ENCODE assay signal across 27 cellular contexts in genomic region chr10:64079341-64079740, GRCh38.
"Had no signal": no experiment of that assay in that cellular context is flagged by ENCODE, and none has a peak within 500 bp of the region (broad histone marks: within the 10 kb centered on the region; RNA-seq: fewer than 3 reads in every experiment).

No MANE protein-coding gene starts in this region.

- H3K4me3 ChIP-seq: neural progenitor cell, ovary, psoas muscle, right lobe of liver, sigmoid colon, stomach, thoracic aorta, thyroid gland, tibial nerve, upper lobe of left lung, vagina had no signal

- H3K27me3 Mint-ChIP-seq: progenitor cell of endocrine pancreas; stimulated activated naive B cell treated with anti-CD40 and anti-IgM and Interleukin-4, amounts not matched to agents 10 μg/mL and 1 μg/mL and 100 μg/mL, for 72 hours; stimulated activated naive CD8-positive, alpha-beta T cell treated with anti-CD3 and anti-CD28 coated beads, Interleukin-15, Interleukin-2, amounts not matched to agents 100 ng/mL and 50 ng/mL, for 24 hours had no signal

- H3K4me1 Mint-ChIP-seq: stimulated activated effector memory CD8-positive, alpha-beta T cell treated with anti-CD3 and anti-CD28 coated beads, Interleukin-12 subunit alpha, Interleukin-12 subunit beta, amount 100 ng/mL, for 72 hours; stimulated activated naive B cell treated with anti-CD40 and anti-IgM and Interleukin-4, amounts not matched to agents 10 μg/mL and 1 μg/mL and 100 μg/mL, for 72 hours had no signal

- H3K9me3 Mint-ChIP-seq: nephron; neural progenitor cell; stimulated activated effector memory CD8-positive, alpha-beta T cell treated with anti-CD3 and anti-CD28 coated beads, Interleukin-12 subunit alpha, Interleukin-12 subunit beta, amount 100 ng/mL, for 72 hours; stimulated activated naive B cell treated with anti-CD40 and anti-IgM and Interleukin-4, amounts not matched to agents 10 μg/mL and 1 μg/mL and 100 μg/mL, for 72 hours; stimulated activated naive CD8-positive, alpha-beta T cell treated with anti-CD3 and anti-CD28 coated beads, Interleukin-15, Interleukin-2, amounts not matched to agents 100 ng/mL and 50 ng/mL, for 24 hours had no signal

- H3K9me3 ChIP-seq: ovary, psoas muscle, right lobe of liver, sigmoid colon, stomach, thoracic aorta, thyroid gland, tibial nerve, upper lobe of left lung, vagina had no signal

- H3K36me3 Mint-ChIP-seq: neural progenitor cell; stimulated activated effector memory CD8-positive, alpha-beta T cell treated with anti-CD3 and anti-CD28 coated beads, Interleukin-12 subunit alpha, Interleukin-12 subunit beta, amount 100 ng/mL, for 72 hours; stimulated activated naive B cell treated with anti-CD40 and anti-IgM and Interleukin-4, amounts not matched to agents 10 μg/mL and 1 μg/mL and 100 μg/mL, for 72 hours had no signal

- H3K4me1 ChIP-seq: neural progenitor cell, parathyroid adenoma, psoas muscle, sigmoid colon, stomach, thyroid gland, upper lobe of left lung, vagina had no signal

- H3K9ac ChIP-seq: neural progenitor cell, parathyroid adenoma had no signal

- H2AFZ ChIP-seq: neural progenitor cell, parathyroid adenoma had no signal

- H3K27ac Mint-ChIP-seq: nephron; progenitor cell of endocrine pancreas; stimulated activated effector memory CD8-positive, alpha-beta T cell treated with anti-CD3 and anti-CD28 coated beads, Interleukin-12 subunit alpha, Interleukin-12 subunit beta, amount 100 ng/mL, for 72 hours; stimulated activated naive B cell treated with anti-CD40 and anti-IgM and Interleukin-4, amounts not matched to agents 10 μg/mL and 1 μg/mL and 100 μg/mL, for 72 hours; stimulated activated naive CD8-positive, alpha-beta T cell treated with anti-CD3 and anti-CD28 coated beads, Interleukin-15, Interleukin-2, amounts not matched to agents 100 ng/mL and 50 ng/mL, for 24 hours had no signal

- H3K36me3 ChIP-seq: neural progenitor cell, ovary, right lobe of liver, sigmoid colon, stomach, thoracic aorta, thyroid gland, tibial nerve, upper lobe of left lung, vagina had no signal

- H3K27me3 ChIP-seq: neural progenitor cell, ovary, right lobe of liver, sigmoid colon, stomach, thyroid gland, tibial nerve, upper lobe of left lung, vagina had no signal

- ATAC-seq: psoas muscle; right cardiac atrium; right lobe of liver; stimulated activated effector memory CD8-positive, alpha-beta T cell treated with anti-CD3 and anti-CD28 coated beads, Interleukin-12 subunit alpha, Interleukin-12 subunit beta, amount 100 ng/mL, for 72 hours; stimulated activated naive B cell treated with anti-CD40 and anti-IgM and Interleukin-4, amounts not matched to agents 10 μg/mL and 1 μg/mL and 100 μg/mL, for 72 hours had no signal

- DNase-seq: occipital lobe; ovary; posterior cingulate gyrus; psoas muscle; right cardiac atrium; right lobe of liver; sigmoid colon; small intestine; stimulated activated CD4-positive, alpha-beta T cell treated with anti-CD3 and anti-CD28 coated beads, Interleukin-15, amount 100 ng/mL, for 24 hours; stimulated activated CD4-positive, alpha-beta T cell treated with anti-CD3 and anti-CD28 coated beads, Interleukin-2, amount 100 ng/mL, for 24 hours; stimulated activated CD4-positive, alpha-beta T cell treated with anti-CD3 and anti-CD28 coated beads, Interleukin-2, amount 100 ng/mL, for 48 hours; stimulated activated CD4-positive, alpha-beta T cell treated with anti-CD3 and anti-CD28 coated beads, Interleukin-4, amount 100 ng/mL, for 24 hours; stimulated activated naive B cell treated with anti-CD40 and anti-IgM and Interleukin-4, amounts not matched to agents 10 μg/mL and 1 μg/mL and 100 μg/mL, for 72 hours; stimulated activated naive CD4-positive, alpha-beta T cell treated with Interleukin-2 at 50 U/mL for 16 hours; stomach; thyroid gland; trophoblast cell; upper lobe of left lung had no signal

- H3K4me2 ChIP-seq: neural progenitor cell had no signal

- H3K4me3 Mint-ChIP-seq: nephron; neural progenitor cell; stimulated activated effector memory CD8-positive, alpha-beta T cell treated with anti-CD3 and anti-CD28 coated beads, Interleukin-12 subunit alpha, Interleukin-12 subunit beta, amount 100 ng/mL, for 72 hours; stimulated activated naive B cell treated with anti-CD40 and anti-IgM and Interleukin-4, amounts not matched to agents 10 μg/mL and 1 μg/mL and 100 μg/mL, for 72 hours; stimulated activated naive CD8-positive, alpha-beta T cell treated with anti-CD3 and anti-CD28 coated beads, Interleukin-15, Interleukin-2, amounts not matched to agents 100 ng/mL and 50 ng/mL, for 24 hours had no signal

- H3K27ac ChIP-seq: neural progenitor cell, ovary, parathyroid adenoma, psoas muscle, right lobe of liver, sigmoid colon, stomach, thoracic aorta, thyroid gland, tibial nerve, upper lobe of left lung, vagina had no signal

- H3K79me2 ChIP-seq: parathyroid adenoma had no signal
